In the genomic region with DNA sequence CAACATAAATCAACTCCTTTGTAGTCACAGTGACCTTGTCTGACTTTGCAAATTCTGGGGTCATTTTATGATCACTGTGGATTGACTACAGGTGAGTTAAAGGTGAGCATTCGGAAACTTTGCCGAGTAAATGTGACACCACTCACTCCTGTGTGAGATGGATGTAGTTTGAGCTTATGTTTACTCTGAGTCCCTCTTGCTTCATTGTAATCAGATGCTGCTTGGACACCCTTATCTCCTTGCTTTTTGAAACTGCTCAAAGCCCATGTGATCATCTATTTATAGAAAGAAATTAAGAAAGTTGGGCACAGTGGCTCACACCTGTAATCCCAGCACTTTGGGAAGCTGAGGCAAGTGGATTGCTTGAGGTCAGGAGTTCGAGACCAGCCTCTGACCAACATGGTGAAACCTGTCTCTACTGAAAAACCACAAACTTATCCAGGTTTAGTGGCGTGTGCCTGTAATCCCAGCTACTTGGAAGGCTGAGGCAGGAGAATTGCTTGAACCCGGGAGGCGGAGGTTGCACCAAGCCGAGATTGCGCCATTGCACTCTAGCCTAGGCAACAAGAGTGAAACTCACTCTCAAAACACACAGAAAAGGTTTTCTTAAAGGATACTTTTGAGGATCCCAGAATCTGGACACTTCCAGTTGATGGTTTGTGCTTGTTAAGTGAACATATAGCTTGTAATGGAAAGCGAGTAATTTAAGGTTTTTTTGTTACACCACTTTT, we compare ENCODE assay signal across 8 cellular contexts. TPM values are rescaled to one million over a fixed set of nuclear protein-coding genes. Genes with fewer than 3 reads are reported as not detected.
A peak's percentile ranks its signal among the peaks of the same experiment; 100 is the strongest.
DNase-seq lines count a peak whose midpoint lies in the region; ATAC-seq and TF ChIP-seq lines count a peak whose summit lies in the region.
"Had no signal": no experiment of that assay in that cellular context is flagged by ENCODE, and none has a peak within 500 bp of the region (broad histone marks: within the 10 kb centered on the region; RNA-seq: fewer than 3 reads in every experiment).

No MANE protein-coding gene starts in this region.

- peak overlapping the region; percentile 25 for H3K4me2 ChIP-seq in hepatocyte

- no peak for TF ChIP-seq POLR2A in spleen (IDR thresholded peaks at IDR 0.05)

- no peaks in the 10 kb centered on the region for H3K9me2 ChIP-seq in hepatocyte (replicated peaks; ENCODE audit: insufficient read depth)

- H3K27ac ChIP-seq in hepatocyte, result peak overlapping the region; percentile 89
- peak overlapping the region in 7 of 8 donors; percentile 79 to 92 (median 84) for H3K27ac ChIP-seq in spleen

- DNase-seq in HuH-7.5 (ENCODE audit: low spot score) (peak; percentile 49), hepatocyte (ENCODE audit: low spot score) (no peak), spleen (no peak), SW480 (ENCODE audit: low spot score) (no peak), SW 1271 (lab: John Stamatoyannopoulos, UW) (no peak)
- no peak for DNase-seq in activated T-helper 1 cell treated with anti-CD3 and anti-CD28 coated beads, Interleukin-12 subunit alpha, Interleukin-12 subunit beta, Interleukin-2, Interleukin-4 antibody, amounts not matched to agents 30 ng/mL and 10 ng/mL and 1 ng/mL, durations not matched to agents 14 hours and 24 hours and 36 hours (ENCODE audit: low spot score)
- DNase-seq: NCI-H1417 treated with DMSO at 0.1 percent for 48 hours had no signal

- no peak overlapping the region for H2AFZ ChIP-seq in hepatocyte

- H3K36me3 ChIP-seq in hepatocyte (replicated peaks; ENCODE audit: insufficient read depth, low read depth), result no peaks in the 10 kb centered on the region
- H3K36me3 ChIP-seq in spleen, result peaks cover 0 to 12% (median 0%) of the 10 kb centered on the region in 6 donors

- 87% methylated on average over 9 of the region's 9 CpGs for WGBS in hepatocyte (ENCODE audit: low lambda C conversion rate, missing lambda C conversion rate)
- WGBS in spleen, 5 donors, result 76 to 92% (median 84%) methylated on average over 9 of the region's 9 CpGs

- peaks cover 93% of the 10 kb centered on the region for H3K79me2 ChIP-seq in hepatocyte

- H3K27me3 ChIP-seq in hepatocyte, result no peaks in the 10 kb centered on the region
- no peaks in the 10 kb centered on the region for H3K27me3 ChIP-seq in spleen (replicated peaks in 1 of 7)

- H3K27me3 Mint-ChIP-seq in activated T-helper 1 cell treated with anti-CD3 and anti-CD28 coated beads, Interleukin-12 subunit alpha, Interleukin-12 subunit beta, Interleukin-2, Interleukin-4 antibody, amounts not matched to agents 30 ng/mL and 10 ng/mL and 1 ng/mL, durations not matched to agents 14 hours and 24 hours and 36 hours (ENCODE audit: insufficient read depth), result no peaks in the 10 kb centered on the region

- no peak for ATAC-seq in HG02840 (IDR thresholded peaks at IDR 0.05; ENCODE audit: low FRiP score, unreplicated experiment)

- H3K4me1 ChIP-seq in hepatocyte (ENCODE audit: insufficient read depth) (peaks cover 48% of the 10 kb centered on the region), spleen (peaks cover 11 to 99% (median 49%) of the 10 kb centered on the region in 6 donors)

- no peak overlapping the region for H3K4me3 Mint-ChIP-seq in activated T-helper 1 cell treated with anti-CD3 and anti-CD28 coated beads, Interleukin-12 subunit alpha, Interleukin-12 subunit beta, Interleukin-2, Interleukin-4 antibody, amounts not matched to agents 30 ng/mL and 10 ng/mL and 1 ng/mL, durations not matched to agents 14 hours and 24 hours and 36 hours

- no peaks in the 10 kb centered on the region for H3K9me3 ChIP-seq in hepatocyte (ENCODE audit: low read depth)
- no peaks in the 10 kb centered on the region for H3K9me3 ChIP-seq in spleen

- H3K27ac Mint-ChIP-seq in activated T-helper 1 cell treated with anti-CD3 and anti-CD28 coated beads, Interleukin-12 subunit alpha, Interleukin-12 subunit beta, Interleukin-2, Interleukin-4 antibody, amounts not matched to agents 30 ng/mL and 10 ng/mL and 1 ng/mL, durations not matched to agents 14 hours and 24 hours and 36 hours, result peak overlapping the region; percentile 97

- TF ChIP-seq CTCF in hepatocyte (IDR thresholded peaks at IDR 0.05; ENCODE audit: poor library complexity) (no peak), spleen (IDR thresholded peaks at IDR 0.05 in 8 of 11, conservative IDR thresholded peaks at IDR 0.05 in 3 of 11) (no peak)

- peaks cover 72% of the 10 kb centered on the region for H3K4me1 Mint-ChIP-seq in activated T-helper 1 cell treated with anti-CD3 and anti-CD28 coated beads, Interleukin-12 subunit alpha, Interleukin-12 subunit beta, Interleukin-2, Interleukin-4 antibody, amounts not matched to agents 30 ng/mL and 10 ng/mL and 1 ng/mL, durations not matched to agents 14 hours and 24 hours and 36 hours (ENCODE audit: low read depth)

- peaks cover 10% of the 10 kb centered on the region for H3K36me3 Mint-ChIP-seq in activated T-helper 1 cell treated with anti-CD3 and anti-CD28 coated beads, Interleukin-12 subunit alpha, Interleukin-12 subunit beta, Interleukin-2, Interleukin-4 antibody, amounts not matched to agents 30 ng/mL and 10 ng/mL and 1 ng/mL, durations not matched to agents 14 hours and 24 hours and 36 hours (ENCODE audit: low read depth)

- no peaks in the 10 kb centered on the region for H3K9me3 Mint-ChIP-seq in activated T-helper 1 cell treated with anti-CD3 and anti-CD28 coated beads, Interleukin-12 subunit alpha, Interleukin-12 subunit beta, Interleukin-2, Interleukin-4 antibody, amounts not matched to agents 30 ng/mL and 10 ng/mL and 1 ng/mL, durations not matched to agents 14 hours and 24 hours and 36 hours

- H3K4me3 ChIP-seq in hepatocyte (no peak overlapping the region), spleen (no peak overlapping the region)

- H4K20me1 ChIP-seq in hepatocyte (ENCODE audit: insufficient read depth, poor library complexity, severe bottlenecking), result no peaks in the 10 kb centered on the region

- intact Hi-C loops in activated T-helper 1 cell treated with anti-CD3 and anti-CD28 coated beads, Interleukin-12 subunit alpha, Interleukin-12 subunit beta, Interleukin-2, Interleukin-4 antibody, amounts not matched to agents 30 ng/mL and 10 ng/mL and 1 ng/mL, durations not matched to agents 14 hours and 24 hours and 36 hours (cut with micrococcal nuclease), result loop anchor here (5.0 kb wide), 1 partner anchor 720 kb away; no protein-coding TSS in a partner anchor
- intact Hi-C loops in spleen (cut with DNase I; ENCODE audit: low total_unique reads), result no loop called here

RNA-seq across cellular contexts. Expression of a gene that starts 7.2 kb away (rescaled TPM):
- total RNA-seq in activated T-helper 1 cell treated with anti-CD3 and anti-CD28 coated beads, Interleukin-12 subunit alpha, Interleukin-12 subunit beta, Interleukin-2, Interleukin-4 antibody, amounts not matched to agents 30 ng/mL and 10 ng/mL and 1 ng/mL, durations not matched to agents 14 hours and 24 hours and 36 hours, result 30.7 and 38.6 TPM in 2 replicates
- 65.7 and 94.2 TPM in 2 replicates for total RNA-seq in hepatocyte
- polyA plus RNA-seq in hepatocyte, result 193 and 289 TPM in 2 replicates
- 100 to 1,000 TPM in 2 of 7 donors, 10 to 100 TPM in 5; 42.2 to 127 (median 64.6) TPM for total RNA-seq in spleen
- 100 to 1,000 TPM in 1 of 3 donors, 10 to 100 TPM in 2; 13.0 to 205 (median 22.7) TPM for polyA plus RNA-seq in spleen

RNA-seq across cellular contexts. Expression of a gene that starts 32.2 kb away (rescaled TPM):
- total RNA-seq in activated T-helper 1 cell treated with anti-CD3 and anti-CD28 coated beads, Interleukin-12 subunit alpha, Interleukin-12 subunit beta, Interleukin-2, Interleukin-4 antibody, amounts not matched to agents 30 ng/mL and 10 ng/mL and 1 ng/mL, durations not matched to agents 14 hours and 24 hours and 36 hours, result not detected in 2 replicates
- total RNA-seq in hepatocyte (14.4 and 14.9 TPM in 2 replicates), spleen (1 to 10 TPM in 1 of 7 donors, under 1 TPM in 1, not detected in 5; 0.79 to 1.4 TPM)
- polyA plus RNA-seq in hepatocyte (41.8 and 71.5 TPM in 2 replicates), spleen (1 to 10 TPM in 2 of 3 donors, under 1 TPM in 1; 0.35 to 2.7 (median 2.4) TPM)
